10 cellular contexts compared by ENCODE assay signal in the genomic region with DNA sequence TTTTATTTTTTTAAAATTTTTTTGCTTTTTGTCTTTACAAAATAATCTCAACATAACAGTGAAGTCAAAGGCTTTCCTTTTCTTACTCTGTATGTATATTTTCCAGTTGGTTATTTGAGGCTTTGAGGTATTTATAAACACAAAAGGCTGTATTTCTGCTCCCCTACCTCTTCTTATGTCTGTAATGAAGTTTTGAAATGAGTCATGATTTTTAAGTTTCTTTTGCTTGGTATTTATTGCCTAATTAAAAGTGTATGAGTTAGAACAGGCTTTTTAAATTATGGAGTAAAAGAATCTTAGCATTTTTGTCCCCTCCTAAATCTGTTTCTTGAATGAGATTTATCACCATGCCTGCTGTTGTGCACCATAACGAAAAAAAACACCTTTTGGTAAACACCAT.
A peak's percentile ranks its signal among the peaks of the same experiment; 100 is the strongest.
DNase-seq lines count a peak whose midpoint lies in the region; ATAC-seq, FAIRE-seq and TF ChIP-seq lines count a peak whose summit lies in the region.
"Had no signal": no experiment of that assay in that cellular context is flagged by ENCODE, and none has a peak within 500 bp of the region (broad histone marks: within the 10 kb centered on the region; RNA-seq: fewer than 3 reads in every experiment).

No MANE protein-coding gene starts in this region.

- H3K4me1 ChIP-seq in sigmoid colon (no peaks in the 10 kb centered on the region), thyroid gland (no peaks in the 10 kb centered on the region)

- DNase-seq in GM18507 (ENCODE audit: extremely low spot score, insufficient read length, low read depth) (no peak), sigmoid colon (no peak), EL (no peak), DMS 273 (lab: John Stamatoyannopoulos, UW; ENCODE audit: unreplicated experiment) (no peak), thyroid gland (no peak)
- no peak for DNase-seq in activated naive CD8-positive, alpha-beta T cell treated with anti-CD3 and anti-CD28 coated beads for 36 hours
- DNase-seq: activated T-cell treated with anti-CD3 and anti-CD28 coated beads, Interleukin-2, amount 50 U/mL, for 1 hour had no signal

- H3K27ac Mint-ChIP-seq in activated naive CD8-positive, alpha-beta T cell treated with anti-CD3 and anti-CD28 coated beads for 36 hours = peak overlapping the region; percentile 87

- H3K36me3 ChIP-seq in sigmoid colon = peaks cover 0 to 40% (median 4%) of the 10 kb centered on the region in 4 donors
- peaks cover 0 to 6% of the 10 kb centered on the region in 2 donors for H3K36me3 ChIP-seq in thyroid gland

- H3K4me1 Mint-ChIP-seq in activated naive CD8-positive, alpha-beta T cell treated with anti-CD3 and anti-CD28 coated beads for 36 hours = peaks cover 51% of the 10 kb centered on the region

- H3K36me3 Mint-ChIP-seq in activated naive CD8-positive, alpha-beta T cell treated with anti-CD3 and anti-CD28 coated beads for 36 hours = peaks cover 21% of the 10 kb centered on the region

- no peaks in the 10 kb centered on the region for H3K9me3 Mint-ChIP-seq in activated naive CD8-positive, alpha-beta T cell treated with anti-CD3 and anti-CD28 coated beads for 36 hours

- ATAC-seq in GM21367 (IDR thresholded peaks at IDR 0.05; ENCODE audit: unreplicated experiment) (peak; percentile 39), HG03139 (IDR thresholded peaks at IDR 0.05; ENCODE audit: unreplicated experiment) (peak; percentile 49)

- no peaks in the 10 kb centered on the region for H3K27me3 Mint-ChIP-seq in activated naive CD8-positive, alpha-beta T cell treated with anti-CD3 and anti-CD28 coated beads for 36 hours

- H3K4me3 ChIP-seq in sigmoid colon (no peak overlapping the region), thyroid gland (replicated peaks in 1 of 3) (no peak overlapping the region)

- FAIRE-seq in GM18507 (lab: Jason Lieb, UNC) = peak; percentile 29
- FAIRE-seq: islet of Langerhans had no signal

- intact Hi-C loops in sigmoid colon (cut with DNase I) = no loop called here
- intact Hi-C loops in thyroid gland (cut with DNase I) = no loop called here

- no peaks in the 10 kb centered on the region for H3K27me3 ChIP-seq in sigmoid colon
- H3K27me3 ChIP-seq in thyroid gland = no peaks in the 10 kb centered on the region

- H3K4me3 Mint-ChIP-seq in activated naive CD8-positive, alpha-beta T cell treated with anti-CD3 and anti-CD28 coated beads for 36 hours = peak overlapping the region; percentile 59

- TF ChIP-seq CTCF in sigmoid colon (IDR thresholded peaks at IDR 0.05) = no peak
- TF ChIP-seq CTCF in thyroid gland (IDR thresholded peaks at IDR 0.05) = no peak

- TF ChIP-seq POLR2A in sigmoid colon (IDR thresholded peaks at IDR 0.05) (no peak), thyroid gland (IDR thresholded peaks at IDR 0.05) (no peak)

- no peak for TF ChIP-seq EP300 in sigmoid colon (IDR thresholded peaks at IDR 0.05)

- no peak overlapping the region for H3K27ac ChIP-seq in sigmoid colon
- no peak overlapping the region for H3K27ac ChIP-seq in thyroid gland

- H3K9me3 ChIP-seq in sigmoid colon (no peaks in the 10 kb centered on the region), thyroid gland (no peaks in the 10 kb centered on the region)

- WGBS in sigmoid colon, 2 donors = 85 to 89% methylated on average over 1 of the region's 1 CpG
- 94 to 98% methylated on average over 1 of the region's 1 CpG for WGBS in thyroid gland, 2 donors
